Comparison of ENCODE assay signal across 8 cellular contexts in the genomic region with DNA sequence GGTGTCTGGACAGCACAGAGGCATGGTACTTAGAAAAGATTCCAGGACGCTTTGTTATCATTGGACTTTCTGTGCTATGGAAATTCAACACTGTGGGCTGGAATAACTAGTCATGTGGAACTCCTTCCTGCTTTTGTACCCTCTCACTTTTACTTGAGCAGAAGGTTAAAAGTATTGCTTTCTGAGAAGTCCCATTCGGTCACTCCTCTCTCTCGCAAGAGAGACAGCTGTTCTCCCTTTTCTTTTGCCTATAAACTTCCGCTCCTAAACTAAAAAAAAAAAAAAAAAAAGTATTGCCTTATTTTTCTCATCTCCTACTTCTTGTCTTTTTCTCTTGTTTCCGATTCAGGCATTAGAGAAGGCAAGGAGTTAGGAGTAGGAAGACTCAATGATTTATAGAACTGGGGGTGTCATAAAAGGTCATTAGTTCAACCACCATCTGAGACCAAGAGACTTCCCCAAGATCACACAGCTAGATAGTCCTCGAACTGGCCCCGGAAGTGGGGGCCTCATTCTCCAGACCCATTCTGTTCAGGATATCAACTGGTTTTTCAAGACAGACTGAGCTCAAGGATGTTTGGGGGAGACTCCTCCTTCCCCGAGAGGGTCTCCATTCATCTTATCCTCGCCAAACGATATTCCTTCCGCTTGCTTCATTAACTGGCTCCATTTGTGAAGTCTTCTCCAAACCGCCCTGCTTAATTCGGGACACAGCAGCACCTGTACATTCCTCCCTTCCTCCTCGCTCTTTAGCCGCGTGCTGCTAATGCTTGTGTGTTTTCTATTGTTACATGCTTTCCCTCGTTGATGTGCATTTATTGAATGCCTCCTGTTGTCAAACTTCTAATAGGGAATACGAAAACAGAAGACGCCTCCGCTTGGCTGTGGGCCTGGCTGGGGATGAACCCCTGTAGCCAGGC. TPM values are rescaled to one million over a fixed set of nuclear protein-coding genes. Genes with fewer than 3 reads are reported as not detected.
DNase-seq lines count a peak whose midpoint lies in the region; ATAC-seq and TF ChIP-seq lines count a peak whose summit lies in the region.

No MANE protein-coding gene starts in this region.

- H3K27ac ChIP-seq in mammary epithelial cell (ENCODE audit: insufficient read depth, low read depth, low read length) = peak overlapping the region; percentile 54
- peak overlapping the region; percentile 91 to 96 for H3K27ac ChIP-seq in left lung
- peak overlapping the region; percentile 85 for H3K27ac ChIP-seq in temporal lobe (ENCODE audit: low read depth, low read length)

- dilution Hi-C loops in mammary epithelial cell (cut with HindIII; ENCODE audit: low sequenced_read_pairs) = no loop called here

- H3K4me2 ChIP-seq in mammary epithelial cell (ENCODE audit: insufficient read depth, low read depth, low read length) = peak overlapping the region; percentile 91

- DNase-seq in NCI-H82 (lab: John Stamatoyannopoulos, UW) (peak; percentile 62), NCI-H82 treated with DMSO at 0.1 percent for 48 hours (lab: John Stamatoyannopoulos, UW; ENCODE audit: unreplicated experiment) (no peak), NOMO-1 (lab: John Stamatoyannopoulos, UW; ENCODE audit: unreplicated experiment in 2 of 2) (peak; percentile 34 to 40), mammary epithelial cell (no peak), left lung (no peak), NCI-H187 treated with DMSO at 0.1 percent for 48 hours (lab: John Stamatoyannopoulos, UW) (no peak)

- peak overlapping the region; percentile 95 for H2AFZ ChIP-seq in mammary epithelial cell (ENCODE audit: low read depth, low read length)

- in situ Hi-C loops in mammary epithelial cell (cut with MboI; ENCODE audit: low sequenced_read_pairs in 2 of 2) = no loop called here

- CTCF ChIA-PET in mammary epithelial cell (lab: Charles Lee; ENCODE audit: low non-redundant PET) = interaction anchor here (0.6 kb wide), 4 partner anchors 16 to 624 kb away, joined by 4 to 13 read pairs (median 8); no protein-coding TSS in a partner anchor

- TF ChIP-seq CTCF in mammary epithelial cell (conservative IDR thresholded peaks at IDR 0.05 in 1 of 2, IDR thresholded peaks at IDR 0.05 in 1 of 2; ENCODE audit: extremely low read depth in 1 of 2, insufficient read depth in 1 of 2, low read depth in 1 of 2, low read length in 2 of 2) (no peak), left lung (IDR thresholded peaks at IDR 0.05) (no peak)

- H3K79me2 ChIP-seq in mammary epithelial cell (ENCODE audit: insufficient read depth, low read length) = peaks cover 34% of the 10 kb centered on the region

- peaks cover 15% of the 10 kb centered on the region for H3K4me1 ChIP-seq in mammary epithelial cell (ENCODE audit: insufficient read depth, low read length)
- H3K4me1 ChIP-seq in left lung = peaks cover 6 to 31% of the 10 kb centered on the region in 2 donors

- H3K27me3 ChIP-seq in mammary epithelial cell (ENCODE audit: insufficient read depth, low read length) (no peaks in the 10 kb centered on the region), left lung (no peaks in the 10 kb centered on the region)

- H3K36me3 ChIP-seq in mammary epithelial cell (ENCODE audit: insufficient read depth, low read length) (no peaks in the 10 kb centered on the region), left lung (no peaks in the 10 kb centered on the region)

- 49% methylated on average over 11 of the region's 20 CpGs for WGBS in mammary epithelial cell (ENCODE audit: low coverage, missing lambda C conversion rate)

- TSS peak; percentile 53 for BruUV-seq in mammary epithelial cell (replicated peaks; lab: Mats Ljungman, UMichigan)

- H3K9me3 ChIP-seq in mammary epithelial cell (replicated peaks; ENCODE audit: insufficient read depth, low read length) (no peaks in the 10 kb centered on the region), left lung (no peaks in the 10 kb centered on the region)

- H3K4me3 ChIP-seq in mammary epithelial cell (replicated peaks in 1 of 3; ENCODE audit: insufficient read depth in 1 of 3, low read depth in 2 of 3, low read length in 3 of 3) (peak overlapping the region; percentile 40 to 76 (median 58)), left lung (peak overlapping the region; percentile 69 to 71)

- intact Hi-C loops in mammary epithelial cell (cut with micrococcal nuclease) = loop anchor here (1.0 to 5.0 kb wide), 2 partner anchors 39 to 118 kb away; no protein-coding TSS in a partner anchor
- intact Hi-C loops in left lung (cut with DNase I) = no loop called here

- peak; percentile 7 for ATAC-seq in HG02571 (IDR thresholded peaks at IDR 0.05; ENCODE audit: unreplicated experiment)
- peak; percentile 13 for ATAC-seq in left lung

- H3K9ac ChIP-seq in mammary epithelial cell (ENCODE audit: insufficient read depth, low read length) = peak overlapping the region; percentile 68

- no peaks in the 10 kb centered on the region for H4K20me1 ChIP-seq in mammary epithelial cell (ENCODE audit: insufficient read depth, low read length)

RNA-seq across cellular contexts. Expression of a gene that starts 1.0 kb away (rescaled TPM):
- 10 to 100 TPM; 19.3 to 22.1 TPM for total RNA-seq in mammary epithelial cell
- polyA plus RNA-seq in mammary epithelial cell = 9.8 TPM
- polyA minus RNA-seq in mammary epithelial cell = 12.5 TPM
- total RNA-seq in left lung = 10 to 100 TPM; 10.9 to 18.6 TPM
- total RNA-seq in temporal lobe = 123 TPM

Comparison
In these comparisons a context has a peak if more than half of its experiments do, and no peak if none do; other contexts are left out.
1. DNase-seq: peak in NCI-H82 (single experiment) and NOMO-1 (2 of 2); none in NCI-H82 treated with DMSO at 0.1 percent for 48 hours (single experiment), mammary epithelial cell (single experiment), left lung (0 of 2) and NCI-H187 treated with DMSO at 0.1 percent for 48 hours (single experiment).
2. Peak in every context shown above with its lines, with median percentiles within 50 percentile points of each other: H3K27ac ChIP-seq.